Comparison of ENCODE assay signal across 35 cellular contexts in genomic region chr7:116949941-116950801, GRCh38. TPM values are rescaled to one million over a fixed set of nuclear protein-coding genes. Genes with fewer than 3 reads are reported as not detected.
A peak's percentile ranks its signal among the peaks of the same experiment; 100 is the strongest.
DNase-seq lines count a peak whose midpoint lies in the region; ATAC-seq, FAIRE-seq and TF ChIP-seq lines count a peak whose summit lies in the region.
"Had no signal": no experiment of that assay in that cellular context is flagged by ENCODE, and none has a peak within 500 bp of the region (broad histone marks: within the 10 kb centered on the region; RNA-seq: fewer than 3 reads in every experiment).

No MANE protein-coding gene starts in this region.

- H3K4me2 ChIP-seq in K562 (ENCODE audit: insufficient read depth, low read length): peak overlapping the region; percentile 48
- no peak overlapping the region for H3K4me2 ChIP-seq in smooth muscle cell

- peak; percentile 87 for FAIRE-seq in K562 (lab: Jason Lieb, UNC)
- FAIRE-seq: D721Med, endometrium, kidney, pancreas had no signal

- H3K27ac ChIP-seq in heart right ventricle: peak overlapping the region; percentile 29 to 100 (median 92)
- peak overlapping the region; percentile 95 for H3K27ac ChIP-seq in K562 (ENCODE audit: extremely low read depth, low read depth, low read length)
- peak overlapping the region; percentile 51 for H3K27ac ChIP-seq in smooth muscle cell (ENCODE audit: low read depth)
- H3K27ac ChIP-seq: dorsolateral prefrontal cortex, esophagus squamous epithelium, foreskin keratinocyte, pancreas, uterus had no signal

- peak; percentile 46 for TF ChIP-seq POLR2A in K562 (conservative IDR thresholded peaks at IDR 0.05)

- peak; percentile 85 for TF ChIP-seq EP300 in K562 (IDR thresholded peaks at IDR 0.05; ENCODE audit: low read length)

- H3K4me3 ChIP-seq in heart right ventricle (no peak overlapping the region), K562 (no peak overlapping the region), smooth muscle cell (no peak overlapping the region)
- H3K4me3 ChIP-seq: dorsolateral prefrontal cortex, esophagus squamous epithelium, pancreas, uterus had no signal

- H3F3A ChIP-seq in smooth muscle cell (ENCODE audit: low read depth): peaks cover 12% of the 10 kb centered on the region

- H3K9me1 ChIP-seq in K562 (ENCODE audit: control insufficient read depth, insufficient read depth, low read length): no peaks in the 10 kb centered on the region

- no peaks in the 10 kb centered on the region for H3K36me3 Mint-ChIP-seq in activated CD4-positive, alpha-beta memory T cell treated with anti-CD3 and anti-CD28 coated beads for 36 hours

- no peaks in the 10 kb centered on the region for H3K36me3 ChIP-seq in heart right ventricle
- no peaks in the 10 kb centered on the region for H3K36me3 ChIP-seq in K562 (ENCODE audit: control insufficient read depth, insufficient read depth, low read length)
- H3K36me3 ChIP-seq in smooth muscle cell (ENCODE audit: low read depth): no peaks in the 10 kb centered on the region
- H3K36me3 ChIP-seq: esophagus squamous epithelium, pancreas, uterus had no signal

- no peak overlapping the region for H3K4me3 Mint-ChIP-seq in activated CD4-positive, alpha-beta memory T cell treated with anti-CD3 and anti-CD28 coated beads for 36 hours
- H3K4me3 Mint-ChIP-seq: activated B cell treated with CpG ODN at 0.5 μM for 24 hours had no signal

- H3K27me3 ChIP-seq in heart right ventricle (no peaks in the 10 kb centered on the region), K562 (ENCODE audit: control insufficient read depth in 2 of 2, insufficient read depth in 2 of 2, low read length in 2 of 2) (no peaks in the 10 kb centered on the region), smooth muscle cell (ENCODE audit: low read depth) (no peaks in the 10 kb centered on the region)
- H3K27me3 ChIP-seq: dorsolateral prefrontal cortex, esophagus squamous epithelium, foreskin keratinocyte, pancreas, uterus had no signal

- H3K9ac ChIP-seq in K562 (ENCODE audit: insufficient read depth in 1 of 2, low read depth in 2 of 2, low read length in 2 of 2): peak overlapping the region; percentile 18 to 96; a peak in 1 of 4 replicates
- H3K9ac ChIP-seq in smooth muscle cell (ENCODE audit: low read depth): no peak overlapping the region

- H3K79me2 ChIP-seq in K562 (ENCODE audit: control insufficient read depth, insufficient read depth, low read length): peaks cover 16% of the 10 kb centered on the region
- H3K79me2 ChIP-seq in smooth muscle cell (ENCODE audit: low read depth): peaks cover 8% of the 10 kb centered on the region

- 75 to 88% methylated on average over 9 of the region's 9 CpGs for WGBS in heart right ventricle, 2 donors
- WGBS in K562 (ENCODE audit: insufficient coverage, low coverage, missing lambda C conversion rate): 6% methylated on average over 7 of the region's 9 CpGs
- 81% methylated on average over 9 of the region's 9 CpGs for WGBS in smooth muscle cell (ENCODE audit: low lambda C conversion rate)

- TF ChIP-seq RAD21 in K562 (CRISPR knock-in tag; conservative IDR thresholded peaks at IDR 0.05 in 1 of 2, IDR thresholded peaks at IDR 0.05 in 1 of 2): no peak

- peaks cover 0 to 35% (median 20%) of the 10 kb centered on the region in 9 donors for H3K4me1 ChIP-seq in heart right ventricle
- H3K4me1 ChIP-seq in K562 (replicated peaks in 1 of 2; ENCODE audit: control insufficient read depth in 2 of 2, insufficient read depth in 2 of 2, low read length in 2 of 2): peaks cover 27 to 39% of the 10 kb centered on the region in 2 experiments
- peaks cover 10% of the 10 kb centered on the region for H3K4me1 ChIP-seq in smooth muscle cell (ENCODE audit: low read depth)
- H3K4me1 ChIP-seq: uterus had no signal

- H3K27me3 Mint-ChIP-seq in activated CD4-positive, alpha-beta memory T cell treated with anti-CD3 and anti-CD28 coated beads for 36 hours: no peaks in the 10 kb centered on the region
- H3K27me3 Mint-ChIP-seq: activated B cell treated with CpG ODN at 0.5 μM for 24 hours; CD4-positive, alpha-beta T cell had no signal

- H4K20me1 ChIP-seq in K562 (replicated peaks; ENCODE audit: control insufficient read depth, insufficient read depth, low read length) (no peaks in the 10 kb centered on the region), smooth muscle cell (ENCODE audit: low read depth) (peaks cover 5% of the 10 kb centered on the region)

- no peaks in the 10 kb centered on the region for H3K9me3 Mint-ChIP-seq in activated CD4-positive, alpha-beta memory T cell treated with anti-CD3 and anti-CD28 coated beads for 36 hours
- H3K9me3 Mint-ChIP-seq: activated B cell treated with CpG ODN at 0.5 μM for 24 hours; CD4-positive, alpha-beta T cell had no signal

- H3K27ac Mint-ChIP-seq in activated CD4-positive, alpha-beta memory T cell treated with anti-CD3 and anti-CD28 coated beads for 36 hours: no peak overlapping the region
- H3K27ac Mint-ChIP-seq: activated B cell treated with CpG ODN at 0.5 μM for 24 hours; CD4-positive, alpha-beta T cell had no signal

- no peaks in the 10 kb centered on the region for H3K9me3 ChIP-seq in heart right ventricle
- H3K9me3 ChIP-seq in K562 (replicated peaks; ENCODE audit: control insufficient read depth, insufficient read depth, low read depth, low read length): no peaks in the 10 kb centered on the region
- no peaks in the 10 kb centered on the region for H3K9me3 ChIP-seq in smooth muscle cell (replicated peaks; ENCODE audit: low read depth)
- H3K9me3 ChIP-seq: esophagus squamous epithelium, pancreas, uterus had no signal

- H3K4me1 Mint-ChIP-seq in activated CD4-positive, alpha-beta memory T cell treated with anti-CD3 and anti-CD28 coated beads for 36 hours (ENCODE audit: low read depth): peaks cover 9% of the 10 kb centered on the region

- no peak for DNase-seq in heart right ventricle
- DNase-seq in Right ventricle myocardium inferior (ENCODE audit: missing footprints): no peak
- DNase-seq in MV-4-11 (lab: John Stamatoyannopoulos, UW): peak; percentile 7
- DNase-seq in K562 (ENCODE audit: extremely low read depth in 1 of 4, low spot score in 3 of 4): peak; percentile 72 to 95 (median 78)
- DNase-seq in smooth muscle cell (lab: John Stamatoyannopoulos, UW; ENCODE audit: unreplicated experiment): no peak
- DNase-seq in activated CD4-positive, alpha-beta memory T cell treated with anti-CD3 and anti-CD28 coated beads for 36 hours: no peak
- DNase-seq: activated B cell treated with CpG ODN at 0.5 μM for 24 hours; activated CD4-positive, alpha-beta T cell treated with anti-CD3 and anti-CD28 coated beads, Interleukin-2, amount 50 U/mL, for 1 hour; activated naive CD4-positive, alpha-beta T cell treated with Interleukin-2 at 50 U/mL for 16 hours; activated T-cell treated with anti-CD3 and anti-CD28 coated beads, Interleukin-2, amount 50 U/mL, for 48 hours; AML-193; CD4-positive, alpha-beta T cell; DND-41; dorsolateral prefrontal cortex; esophagus squamous epithelium; foreskin keratinocyte; GF-D8; HCEC 1CT; head of caudate nucleus; kidney; mammary epithelial cell; NCI-H1417 treated with DMSO at 0.1 percent for 48 hours; NCI-H2081 treated with DMSO at 0.1 percent for 48 hours; NCI-H226; pancreas; retina; stimulated activated CD4-positive, alpha-beta T cell treated with anti-CD3 and anti-CD28 coated beads, Interleukin-1b, Interleukin-23, amount 100 ng/mL, for 48 hours; stimulated activated naive CD4-positive, alpha-beta T cell treated with Interleukin-2 at 50 U/mL for 16 hours; SW 1271; uterus had no signal

- ATAC-seq in heart right ventricle: no peak
- no peak for ATAC-seq in Right ventricle myocardium inferior
- peak; percentile 48 for ATAC-seq in K562
- no peak for ATAC-seq in GM19035 (IDR thresholded peaks at IDR 0.05; ENCODE audit: unreplicated experiment)
- no peak for ATAC-seq in HG02840 (IDR thresholded peaks at IDR 0.05; ENCODE audit: low FRiP score, unreplicated experiment)
- ATAC-seq: foreskin keratinocyte, Panc1, pancreas had no signal

- CTCF ChIA-PET in K562 (lab: Yijun Ruan, JAX; ENCODE audit: low intra/inter-chr PET ratio): no interaction called here
- CTCF ChIA-PET in activated CD4-positive, alpha-beta memory T cell treated with anti-CD3 and anti-CD28 coated beads for 36 hours (lab: Charles Lee): no interaction called here

- H2AFZ ChIP-seq in K562 (ENCODE audit: low read depth, low read length) (peak overlapping the region; percentile 98), smooth muscle cell (ENCODE audit: low read depth) (no peak overlapping the region)

- intact Hi-C loops in heart right ventricle (cut with DNase I) (loop anchor here in 2 of 10 donors (5.0 kb wide), 2 partner anchors 67 to 88 kb away; partner anchors contain the start of gene CAPZA2 (in 1 of the 2)), Right ventricle myocardium inferior (cut with DNase I) (no loop called here), K562 (cut with micrococcal nuclease) (loop anchor here (5.0 to 10.0 kb wide), 4 partner anchors 445 to 1235 kb away; partner anchors contain the start of genes LSM8 and TES)
- intact Hi-C loops in activated CD4-positive, alpha-beta memory T cell treated with anti-CD3 and anti-CD28 coated beads for 36 hours (cut with micrococcal nuclease): loop anchor here (5.0 kb wide), 1 partner anchor 1232 kb away; the partner anchor contains the start of gene LSM8

- POLR2A ChIA-PET in K562 (lab: Yijun Ruan, JAX): interaction anchor here (0.7 to 5.0 kb wide), 5 partner anchors 9 to 93 kb away, joined by 3 to 40 read pairs (median 3); no protein-coding TSS in a partner anchor
- POLR2A ChIA-PET in activated CD4-positive, alpha-beta memory T cell treated with anti-CD3 and anti-CD28 coated beads for 36 hours (lab: Charles Lee): no interaction called here

- no TSS peak for BruUV-seq in K562 (replicated peaks; lab: Mats Ljungman, UMichigan)

- TF ChIP-seq CTCF in heart right ventricle (IDR thresholded peaks at IDR 0.05) (no peak), K562 (IDR thresholded peaks at IDR 0.05 in 2 of 3, conservative IDR thresholded peaks at IDR 0.05 in 1 of 3; ENCODE audit: insufficient read depth in 2 of 3, low read depth in 1 of 3, low read length in 3 of 3) (no peak), smooth muscle cell (IDR thresholded peaks at IDR 0.05; ENCODE audit: borderline replicate concordance, insufficient read depth, poor library complexity, severe bottlenecking) (no peak)

- in situ Hi-C loops in K562 (cut with MboI): loop anchor here (25.0 kb wide), 1 partner anchor 1237 kb away; the partner anchor contains the start of gene LSM8

RNA-seq across cellular contexts. Expression of gene ST7, which starts 3.1 kb away (rescaled TPM):
- total RNA-seq in heart right ventricle (10 to 100 TPM; 20.6 to 40.2 (median 24.4) TPM), Right ventricle myocardium inferior (29.5 TPM), K562 (2014; rRNA removed) (45.5 and 46.1 TPM in 2 replicates), K562 (2014; rRNA removed; fragmentation: Illumina TruSeq; extraction: Trizol) (23.9 and 24.9 TPM in 2 replicates), K562 (2015; rRNA removed; fragmentation: Illumina TruSeq; extraction: Trizol) (36.9 and 37.2 TPM in 2 replicates), K562 (2021) (31.1 and 34.1 TPM in 2 replicates), smooth muscle cell (23.2 and 35.5 TPM in 2 replicates)
- polyA plus RNA-seq in heart right ventricle (10 to 100 TPM; 20.1 to 22.7 TPM), K562 (2011; rRNA removed) (32.7 and 52.8 TPM in 2 replicates), K562 (2014; fragmentation: Illumina TruSeq; extraction: Trizol) (41.7 and 56.3 TPM in 2 replicates), K562 (2014; fragmentation: Nextera tagmentation; extraction: Ambion mirVana) (10 to 100 TPM; 30.9 to 47.6 TPM), K562 (2014; rRNA removed) (28.4 and 42.3 TPM in 2 replicates), smooth muscle cell (25.1 and 26.1 TPM in 2 replicates)
- total RNA-seq in K562 (2011; cell fraction: chromatin; rRNA removed; ENCODE audit: low replicate concordance): 99.4 and 111 TPM in 2 replicates
- total RNA-seq in K562 (2011; cell fraction: nucleolus; rRNA removed): 89.4 and 90.1 TPM in 2 replicates
- total RNA-seq in K562 (2011; cell fraction: nucleoplasm; rRNA removed): 107 and 111 TPM in 2 replicates
- 26.2 and 27.3 TPM in 2 replicates for polyA plus RNA-seq in K562 (2011; cell fraction: cytosol; rRNA removed)
- 40.7 and 45.7 TPM in 2 replicates for polyA plus RNA-seq in K562 (2011; cell fraction: nucleus; rRNA removed)
- 42.1 and 46.6 TPM in 2 replicates for polyA plus RNA-seq in K562 (2012)
- 59.1 and 77.6 TPM in 2 replicates for polyA minus RNA-seq in K562 (2011; rRNA and poly(A)+ RNA removed)
- polyA minus RNA-seq in K562 (2011; cell fraction: cytosol; rRNA and poly(A)+ RNA removed): 21.3 and 32.6 TPM in 2 replicates
- polyA minus RNA-seq in K562 (2011; cell fraction: nucleus; rRNA and poly(A)+ RNA removed): 66.8 and 85.0 TPM in 2 replicates
- total RNA-seq in activated CD4-positive, alpha-beta memory T cell treated with anti-CD3 and anti-CD28 coated beads for 36 hours: 1 to 10 TPM; 5.7 to 6.2 TPM

Comparison
In these comparisons a context has a peak if more than half of its experiments do, and no peak if none do; other contexts are left out.
1. DNase-seq: peak in MV-4-11 (single experiment) and K562 (4 of 4); none in heart right ventricle (0 of 2), Right ventricle myocardium inferior (single experiment), smooth muscle cell (single experiment) and activated CD4-positive, alpha-beta memory T cell treated with anti-CD3 and anti-CD28 coated beads for 36 hours (single experiment).
2. Peak in every context shown above with its lines, with median percentiles within 50 percentile points of each other: H3K27ac ChIP-seq.